7 cellular contexts compared by ENCODE assay signal in the genomic region with DNA sequence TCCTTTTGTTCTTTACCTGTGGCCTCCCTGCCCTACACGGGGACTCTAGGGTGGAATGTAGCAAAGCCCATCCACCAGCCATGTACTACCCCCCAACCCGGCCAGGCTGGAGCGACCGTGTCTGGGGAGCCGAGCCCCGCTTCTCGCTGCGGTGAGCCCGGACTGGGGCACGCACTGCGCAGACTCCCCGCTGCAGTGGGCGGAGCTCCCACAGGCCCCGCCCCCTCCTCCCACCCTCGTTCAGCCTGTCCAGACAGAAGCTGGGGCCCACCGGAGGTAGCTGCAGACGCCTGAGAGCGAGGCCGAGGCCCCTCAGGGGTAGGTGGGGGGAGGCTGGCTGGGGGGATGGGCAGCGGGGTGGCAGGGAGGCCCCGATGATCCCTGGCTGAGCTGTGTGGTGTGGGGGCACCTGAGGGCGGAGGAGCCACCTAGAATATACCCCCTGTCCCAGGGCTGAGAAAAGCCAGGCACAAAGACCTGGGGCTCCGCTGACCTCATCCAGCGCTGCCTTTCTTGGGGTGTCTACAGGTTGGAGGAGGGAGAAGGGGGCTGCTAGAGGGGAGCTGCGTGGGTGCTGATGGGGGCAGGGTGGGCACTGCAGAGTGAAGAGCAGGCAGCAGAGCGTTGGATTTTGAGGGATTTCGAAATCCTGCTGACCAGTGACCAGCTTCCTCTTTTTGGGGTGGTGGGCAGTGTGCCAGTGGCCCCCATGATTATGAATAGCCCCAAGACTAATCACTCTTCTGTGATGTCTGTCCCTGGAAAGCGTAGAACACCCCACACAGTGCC. TPM values are rescaled to one million over a fixed set of nuclear protein-coding genes. Genes with fewer than 3 reads are reported as not detected.
DNase-seq lines count a peak whose midpoint lies in the region; ATAC-seq, FAIRE-seq and TF ChIP-seq lines count a peak whose summit lies in the region.

No MANE protein-coding gene starts in this region.

- H3K4me2 ChIP-seq in K562 (ENCODE audit: insufficient read depth, low read length): peak overlapping the region; percentile 87

- H3K4me1 ChIP-seq in SJCRH30 (peaks cover 30% of the 10 kb centered on the region), K562 (replicated peaks in 1 of 2; ENCODE audit: control insufficient read depth in 2 of 2, insufficient read depth in 2 of 2, low read length in 2 of 2) (peaks cover 41 to 49% of the 10 kb centered on the region in 2 experiments), iPS-15b (ENCODE audit: control insufficient read depth, insufficient read depth, low read length) (peaks cover 3% of the 10 kb centered on the region), sigmoid colon (peaks cover 0 to 22% (median 18%) of the 10 kb centered on the region in 4 donors)

- intact Hi-C loops in K562 (cut with micrococcal nuclease) (loop anchor here (10.0 kb wide), 1 partner anchor 221 kb away; no protein-coding TSS in a partner anchor), sigmoid colon (cut with DNase I) (loop anchor here (5.0 kb wide), 1 partner anchor 36 kb away; no protein-coding TSS in a partner anchor)

- peaks cover 12% of the 10 kb centered on the region; the same call in 2 of the 3 replicates for H3K79me2 ChIP-seq in K562 (ENCODE audit: control insufficient read depth, insufficient read depth, low read length)

- H3K27ac ChIP-seq in SJCRH30 (peak overlapping the region; percentile 48), K562 (ENCODE audit: extremely low read depth, low read depth, low read length) (peak overlapping the region; percentile 79), sigmoid colon (peak overlapping the region in 3 of 4 donors; percentile 38 to 71 (median 45))

- peak overlapping the region; percentile 67 to 89 for H3K9ac ChIP-seq in K562 (ENCODE audit: insufficient read depth in 1 of 2, low read depth in 2 of 2, low read length in 2 of 2)
- no peak overlapping the region for H3K9ac ChIP-seq in iPS-15b (ENCODE audit: low read depth, low read length)

- FAIRE-seq in K562 (lab: Jason Lieb, UNC): peak; percentile 86

- TF ChIP-seq CTCF in GM20000 (IDR thresholded peaks at IDR 0.05; ENCODE audit: extremely low read depth, missing control alignments) (no peak), K562 (IDR thresholded peaks at IDR 0.05 in 2 of 3, conservative IDR thresholded peaks at IDR 0.05 in 1 of 3; ENCODE audit: insufficient read depth in 2 of 3, low read depth in 1 of 3, low read length in 3 of 3) (no peak), sigmoid colon (IDR thresholded peaks at IDR 0.05) (no peak)

- H3K27me3 ChIP-seq in SJCRH30: no peaks in the 10 kb centered on the region
- no peaks in the 10 kb centered on the region for H3K27me3 ChIP-seq in K562 (ENCODE audit: control insufficient read depth in 2 of 2, insufficient read depth in 2 of 2, low read length in 2 of 2)
- H3K27me3 ChIP-seq in iPS-15b (ENCODE audit: control insufficient read depth, insufficient read depth, low read length): no peaks in the 10 kb centered on the region
- no peaks in the 10 kb centered on the region for H3K27me3 ChIP-seq in sigmoid colon

- CTCF ChIA-PET in K562 (lab: Yijun Ruan, JAX; ENCODE audit: low intra/inter-chr PET ratio): no interaction called here

- TF ChIP-seq POLR2A in K562 (conservative IDR thresholded peaks at IDR 0.05) (peak; percentile 77), sigmoid colon (IDR thresholded peaks at IDR 0.05) (no peak)

- POLR2A ChIA-PET in K562 (lab: Yijun Ruan, JAX): interaction anchor here (0.6 to 1.0 kb wide), 3 partner anchors 12 to 84 kb away, joined by 3 read pairs; no protein-coding TSS in a partner anchor

- H3K9me1 ChIP-seq in K562 (ENCODE audit: control insufficient read depth, insufficient read depth, low read length): no peaks in the 10 kb centered on the region

- H3K4me3 ChIP-seq in SJCRH30: peak overlapping the region; percentile 52
- peak overlapping the region; percentile 43 for H3K4me3 ChIP-seq in K562
- peak overlapping the region; percentile 67 for H3K4me3 ChIP-seq in iPS-15b (ENCODE audit: low read depth, low read length)
- H3K4me3 ChIP-seq in sigmoid colon: peak overlapping the region; percentile 21 to 51 (median 42)

- DNase-seq in GM20000 (ENCODE audit: low spot score): peak; percentile 92
- DNase-seq in SJCRH30: peak; percentile 92 to 95
- peak; percentile 92 to 98 (median 98) for DNase-seq in K562 (ENCODE audit: extremely low read depth in 1 of 4, low spot score in 3 of 4)
- DNase-seq in sigmoid colon: peak; percentile 84
- no peak for DNase-seq in NCI-H2107 treated with DMSO at 0.1 percent for 48 hours (lab: John Stamatoyannopoulos, UW; ENCODE audit: unreplicated experiment)
- DNase-seq in NCI-H510A treated with DMSO at 0.1 percent for 48 hours (lab: John Stamatoyannopoulos, UW): no peak

- H4K20me1 ChIP-seq in K562 (replicated peaks; ENCODE audit: control insufficient read depth, insufficient read depth, low read length): no peaks in the 10 kb centered on the region

- H3K36me3 ChIP-seq in SJCRH30 (peaks cover 2% of the 10 kb centered on the region), K562 (ENCODE audit: control insufficient read depth, insufficient read depth, low read length) (peaks cover 36% of the 10 kb centered on the region; the same call in 2 of the 3 replicates), iPS-15b (ENCODE audit: control insufficient read depth, insufficient read depth, low read length) (peaks cover 7% of the 10 kb centered on the region), sigmoid colon (peaks cover 4 to 42% (median 14%) of the 10 kb centered on the region in 4 donors)

- TSS peak; percentile 24 for BruUV-seq in K562 (replicated peaks; lab: Mats Ljungman, UMichigan)

- no peak for TF ChIP-seq RAD21 in K562 (CRISPR knock-in tag; conservative IDR thresholded peaks at IDR 0.05 in 1 of 2, IDR thresholded peaks at IDR 0.05 in 1 of 2)

- in situ Hi-C loops in K562 (cut with MboI): no loop called here

- ATAC-seq in K562: peak; percentile 97

- 5% methylated on average over 24 of the region's 28 CpGs for WGBS in K562 (ENCODE audit: insufficient coverage, low coverage, missing lambda C conversion rate)
- 23 to 64% methylated on average over 28 of the region's 28 CpGs for WGBS in sigmoid colon, 2 donors

- no peak for TF ChIP-seq EP300 in K562 (IDR thresholded peaks at IDR 0.05; ENCODE audit: low read length)
- TF ChIP-seq EP300 in sigmoid colon (IDR thresholded peaks at IDR 0.05): no peak

- H2AFZ ChIP-seq in K562 (ENCODE audit: low read depth, low read length): peak overlapping the region; percentile 96

- no peaks in the 10 kb centered on the region for H3K9me3 ChIP-seq in SJCRH30 (replicated peaks)
- H3K9me3 ChIP-seq in K562 (replicated peaks; ENCODE audit: control insufficient read depth, insufficient read depth, low read depth, low read length): no peaks in the 10 kb centered on the region
- no peaks in the 10 kb centered on the region for H3K9me3 ChIP-seq in iPS-15b (ENCODE audit: control insufficient read depth, insufficient read depth, low read length)
- H3K9me3 ChIP-seq in sigmoid colon: no peaks in the 10 kb centered on the region

RNA-seq across cellular contexts. Expression of gene PLD3, which starts 17.3 kb away (rescaled TPM):
- total RNA-seq in SJCRH30 (2014; rRNA removed; shearing (Covaris generic)): 287 and 295 TPM in 2 replicates
- 107 and 382 TPM in 2 replicates for total RNA-seq in K562 (2011; cell fraction: chromatin; rRNA removed; ENCODE audit: low replicate concordance)
- 428 and 489 TPM in 2 replicates for total RNA-seq in K562 (2011; cell fraction: nucleolus; rRNA removed)
- total RNA-seq in K562 (2011; cell fraction: nucleoplasm; rRNA removed): 273 and 275 TPM in 2 replicates
- total RNA-seq in K562 (2014; rRNA removed) (112 and 167 TPM in 2 replicates), K562 (2014; rRNA removed; fragmentation: Illumina TruSeq; extraction: Trizol) (25.6 and 32.7 TPM in 2 replicates), K562 (2015; rRNA removed; fragmentation: Illumina TruSeq; extraction: Trizol) (63.5 and 72.9 TPM in 2 replicates), K562 (2021) (121 and 128 TPM in 2 replicates), sigmoid colon (100 to 1,000 TPM; 164 to 270 (median 230) TPM)
- polyA plus RNA-seq in K562 (2011; rRNA removed) (72.7 and 167 TPM in 2 replicates), K562 (2014; fragmentation: Illumina TruSeq; extraction: Trizol) (79.3 and 129 TPM in 2 replicates), K562 (2014; fragmentation: Nextera tagmentation; extraction: Ambion mirVana) (1 to 10 TPM; 2.3 to 5.8 TPM), K562 (2014; rRNA removed) (81.6 and 91.2 TPM in 2 replicates), sigmoid colon (100 to 1,000 TPM in 2 of 3 donors, 10 to 100 TPM in 1; 48.0 to 121 (median 118) TPM)
- 103 and 259 TPM in 2 replicates for polyA plus RNA-seq in K562 (2011; cell fraction: cytosol; rRNA removed)
- 92.2 and 141 TPM in 2 replicates for polyA plus RNA-seq in K562 (2011; cell fraction: nucleus; rRNA removed)
- polyA plus RNA-seq in K562 (2012): 172 and 394 TPM in 2 replicates
- 36.8 and 45.4 TPM in 2 replicates for polyA minus RNA-seq in K562 (2011; rRNA and poly(A)+ RNA removed)
- 168 and 196 TPM in 2 replicates for polyA minus RNA-seq in K562 (2011; cell fraction: cytosol; rRNA and poly(A)+ RNA removed)
- polyA minus RNA-seq in K562 (2011; cell fraction: nucleus; rRNA and poly(A)+ RNA removed): 38.8 and 46.8 TPM in 2 replicates

RNA-seq across cellular contexts. Expression of gene C19orf47, which starts 17.6 kb away (rescaled TPM):
- total RNA-seq in SJCRH30 (2014; rRNA removed; shearing (Covaris generic)): 33.7 and 35.4 TPM in 2 replicates
- total RNA-seq in K562 (2011; cell fraction: chromatin; rRNA removed; ENCODE audit: low replicate concordance): 54.6 and 104 TPM in 2 replicates
- total RNA-seq in K562 (2011; cell fraction: nucleolus; rRNA removed): 38.6 and 39.2 TPM in 2 replicates
- 46.7 and 47.2 TPM in 2 replicates for total RNA-seq in K562 (2011; cell fraction: nucleoplasm; rRNA removed)
- total RNA-seq in K562 (2014; rRNA removed) (15.8 and 18.7 TPM in 2 replicates), K562 (2014; rRNA removed; fragmentation: Illumina TruSeq; extraction: Trizol) (3.3 and 4.0 TPM in 2 replicates), K562 (2015; rRNA removed; fragmentation: Illumina TruSeq; extraction: Trizol) (9.6 and 11.0 TPM in 2 replicates), K562 (2021) (26.1 and 27.3 TPM in 2 replicates), sigmoid colon (10 to 100 TPM in 3 of 4 donors, 1 to 10 TPM in 1; 8.9 to 12.8 (median 11.5) TPM)
- polyA plus RNA-seq in K562 (2011; rRNA removed) (21.6 and 24.9 TPM in 2 replicates), K562 (2014; fragmentation: Illumina TruSeq; extraction: Trizol) (15.2 and 18.3 TPM in 2 replicates), K562 (2014; fragmentation: Nextera tagmentation; extraction: Ambion mirVana) (under 1 TPM; 0.08 to 0.66 TPM), K562 (2014; rRNA removed) (14.7 and 20.5 TPM in 2 replicates), sigmoid colon (10 to 100 TPM in 1 of 3 donors, 1 to 10 TPM in 2; 7.9 to 16.7 (median 8.4) TPM)
- 20.1 and 41.9 TPM in 2 replicates for polyA plus RNA-seq in K562 (2011; cell fraction: cytosol; rRNA removed)
- 26.9 and 32.6 TPM in 2 replicates for polyA plus RNA-seq in K562 (2011; cell fraction: nucleus; rRNA removed)
- 14.8 and 15.2 TPM in 2 replicates for polyA plus RNA-seq in K562 (2012)
- 25.2 and 45.6 TPM in 2 replicates for polyA minus RNA-seq in K562 (2011; rRNA and poly(A)+ RNA removed)
- 13.1 and 23.2 TPM in 2 replicates for polyA minus RNA-seq in K562 (2011; cell fraction: cytosol; rRNA and poly(A)+ RNA removed)
- polyA minus RNA-seq in K562 (2011; cell fraction: nucleus; rRNA and poly(A)+ RNA removed): 12.1 and 14.4 TPM in 2 replicates

RNA-seq across cellular contexts. Expression of gene HIPK4, which starts 24.2 kb away (rescaled TPM):
- 0.10 TPM in 1 of 2 replicates, not detected in the other for total RNA-seq in SJCRH30 (2014; rRNA removed; shearing (Covaris generic))
- total RNA-seq in K562 (2011; cell fraction: chromatin; rRNA removed; ENCODE audit: low replicate concordance): not detected in 2 replicates
- 0.13 TPM in 1 of 2 replicates, not detected in the other for total RNA-seq in K562 (2011; cell fraction: nucleolus; rRNA removed)
- total RNA-seq in K562 (2011; cell fraction: nucleoplasm; rRNA removed): 0.31 TPM in 1 of 2 replicates, not detected in the other
- total RNA-seq in K562 (2014; rRNA removed) (0.08 TPM in 1 of 2 replicates, not detected in the other), K562 (2014; rRNA removed; fragmentation: Illumina TruSeq; extraction: Trizol) (not detected in 2 replicates), K562 (2015; rRNA removed; fragmentation: Illumina TruSeq; extraction: Trizol) (not detected in 2 replicates), K562 (2021) (0.07 and 0.09 TPM in 2 replicates), sigmoid colon (under 1 TPM in 2 of 4 donors, not detected in 2; 0.14 to 0.36 TPM)
- polyA plus RNA-seq in K562 (2011; rRNA removed) (0.06 TPM in 1 of 2 replicates, not detected in the other), K562 (2014; fragmentation: Illumina TruSeq; extraction: Trizol) (not detected in 2 replicates), K562 (2014; fragmentation: Nextera tagmentation; extraction: Ambion mirVana) (not detected), K562 (2014; rRNA removed) (0.05 TPM in 1 of 2 replicates, not detected in the other), sigmoid colon (under 1 TPM in 1 of 3 donors, not detected in 2; 0.06 TPM)
- 0.06 TPM in 2 replicates for polyA plus RNA-seq in K562 (2011; cell fraction: cytosol; rRNA removed)
- polyA plus RNA-seq in K562 (2011; cell fraction: nucleus; rRNA removed): 0.10 TPM in 1 of 2 replicates, not detected in the other
- polyA plus RNA-seq in K562 (2012): 0.08 and 0.10 TPM in 2 replicates
- polyA minus RNA-seq in K562 (2011; rRNA and poly(A)+ RNA removed): not detected in 2 replicates
- polyA minus RNA-seq in K562 (2011; cell fraction: cytosol; rRNA and poly(A)+ RNA removed): not detected in 2 replicates
- polyA minus RNA-seq in K562 (2011; cell fraction: nucleus; rRNA and poly(A)+ RNA removed): not detected in 2 replicates

RNA-seq across cellular contexts. Expression of gene PRX, which starts 47.4 kb away (rescaled TPM):
- total RNA-seq in SJCRH30 (2014; rRNA removed; shearing (Covaris generic)): 2.9 and 4.0 TPM in 2 replicates
- 1.8 and 4.5 TPM in 2 replicates for total RNA-seq in K562 (2011; cell fraction: chromatin; rRNA removed; ENCODE audit: low replicate concordance)
- 2.7 and 2.8 TPM in 2 replicates for total RNA-seq in K562 (2011; cell fraction: nucleolus; rRNA removed)
- total RNA-seq in K562 (2011; cell fraction: nucleoplasm; rRNA removed): 2.1 and 2.2 TPM in 2 replicates
- 2.8 and 3.8 TPM in 2 replicates for total RNA-seq in K562 (2014; rRNA removed)
- 0.61 and 0.65 TPM in 2 replicates for total RNA-seq in K562 (2014; rRNA removed; fragmentation: Illumina TruSeq; extraction: Trizol)
- 1.8 and 2.0 TPM in 2 replicates for total RNA-seq in K562 (2015; rRNA removed; fragmentation: Illumina TruSeq; extraction: Trizol)
- 2.9 and 3.5 TPM in 2 replicates for total RNA-seq in K562 (2021)
- 1.5 and 1.7 TPM in 2 replicates for polyA plus RNA-seq in K562 (2011; rRNA removed)
- 1.4 and 1.7 TPM in 2 replicates for polyA plus RNA-seq in K562 (2011; cell fraction: cytosol; rRNA removed)
- polyA plus RNA-seq in K562 (2011; cell fraction: nucleus; rRNA removed): 1.0 and 1.8 TPM in 2 replicates
- polyA plus RNA-seq in K562 (2012): 2.5 and 4.5 TPM in 2 replicates
- polyA plus RNA-seq in K562 (2014; fragmentation: Illumina TruSeq; extraction: Trizol): 1.3 and 2.1 TPM in 2 replicates
- not detected for polyA plus RNA-seq in K562 (2014; fragmentation: Nextera tagmentation; extraction: Ambion mirVana)
- 1.4 and 1.7 TPM in 2 replicates for polyA plus RNA-seq in K562 (2014; rRNA removed)
- polyA minus RNA-seq in K562 (2011; rRNA and poly(A)+ RNA removed): 1.4 and 1.5 TPM in 2 replicates
- polyA minus RNA-seq in K562 (2011; cell fraction: cytosol; rRNA and poly(A)+ RNA removed): 2.1 and 2.8 TPM in 2 replicates
- 0.54 and 1.00 TPM in 2 replicates for polyA minus RNA-seq in K562 (2011; cell fraction: nucleus; rRNA and poly(A)+ RNA removed)
- total RNA-seq in sigmoid colon: 1 to 10 TPM; 3.5 to 8.6 (median 5.0) TPM
- polyA plus RNA-seq in sigmoid colon: 1 to 10 TPM in 2 of 3 donors, under 1 TPM in 1; 0.69 to 2.0 (median 1.8) TPM

RNA-seq across cellular contexts. Expression of gene SERTAD1, which starts 60.0 kb away (rescaled TPM):
- 4.4 and 5.3 TPM in 2 replicates for total RNA-seq in SJCRH30 (2014; rRNA removed; shearing (Covaris generic))
- total RNA-seq in K562 (2011; cell fraction: chromatin; rRNA removed; ENCODE audit: low replicate concordance): 3.1 and 8.3 TPM in 2 replicates
- 10.3 and 11.0 TPM in 2 replicates for total RNA-seq in K562 (2011; cell fraction: nucleolus; rRNA removed)
- 7.5 and 8.9 TPM in 2 replicates for total RNA-seq in K562 (2011; cell fraction: nucleoplasm; rRNA removed)
- total RNA-seq in K562 (2014; rRNA removed) (8.1 and 10.9 TPM in 2 replicates), K562 (2014; rRNA removed; fragmentation: Illumina TruSeq; extraction: Trizol) (2.1 and 2.8 TPM in 2 replicates), K562 (2015; rRNA removed; fragmentation: Illumina TruSeq; extraction: Trizol) (4.9 and 5.5 TPM in 2 replicates), K562 (2021) (8.7 and 8.9 TPM in 2 replicates), sigmoid colon (10 to 100 TPM; 10.2 to 29.2 (median 15.7) TPM)
- polyA plus RNA-seq in K562 (2011; rRNA removed) (6.1 and 6.8 TPM in 2 replicates), K562 (2014; fragmentation: Illumina TruSeq; extraction: Trizol) (2.3 and 5.0 TPM in 2 replicates), K562 (2014; fragmentation: Nextera tagmentation; extraction: Ambion mirVana) (under 1 TPM; 0.15 to 0.85 TPM), K562 (2014; rRNA removed) (6.7 TPM in 2 replicates), sigmoid colon (10 to 100 TPM; 14.4 to 44.4 (median 24.0) TPM)
- 7.4 and 18.7 TPM in 2 replicates for polyA plus RNA-seq in K562 (2011; cell fraction: cytosol; rRNA removed)
- 5.6 and 9.1 TPM in 2 replicates for polyA plus RNA-seq in K562 (2011; cell fraction: nucleus; rRNA removed)
- 6.7 and 8.9 TPM in 2 replicates for polyA plus RNA-seq in K562 (2012)
- polyA minus RNA-seq in K562 (2011; rRNA and poly(A)+ RNA removed): 1.9 and 2.1 TPM in 2 replicates
- 3.5 and 4.5 TPM in 2 replicates for polyA minus RNA-seq in K562 (2011; cell fraction: cytosol; rRNA and poly(A)+ RNA removed)
- polyA minus RNA-seq in K562 (2011; cell fraction: nucleus; rRNA and poly(A)+ RNA removed): 1.8 and 3.6 TPM in 2 replicates

Comparison
In these comparisons a context has a peak if more than half of its experiments do, and no peak if none do; other contexts are left out.
1. DNase-seq: peak in GM20000 (single experiment), SJCRH30 (2 of 2), K562 (4 of 4) and sigmoid colon (single experiment); none in NCI-H2107 treated with DMSO at 0.1 percent for 48 hours (single experiment) and NCI-H510A treated with DMSO at 0.1 percent for 48 hours (single experiment).
2. Peak in every context shown above with its lines, with median percentiles within 50 percentile points of each other: H3K27ac ChIP-seq and H3K4me3 ChIP-seq.